ENCODE assay signal across 27 cellular contexts in the genomic region with DNA sequence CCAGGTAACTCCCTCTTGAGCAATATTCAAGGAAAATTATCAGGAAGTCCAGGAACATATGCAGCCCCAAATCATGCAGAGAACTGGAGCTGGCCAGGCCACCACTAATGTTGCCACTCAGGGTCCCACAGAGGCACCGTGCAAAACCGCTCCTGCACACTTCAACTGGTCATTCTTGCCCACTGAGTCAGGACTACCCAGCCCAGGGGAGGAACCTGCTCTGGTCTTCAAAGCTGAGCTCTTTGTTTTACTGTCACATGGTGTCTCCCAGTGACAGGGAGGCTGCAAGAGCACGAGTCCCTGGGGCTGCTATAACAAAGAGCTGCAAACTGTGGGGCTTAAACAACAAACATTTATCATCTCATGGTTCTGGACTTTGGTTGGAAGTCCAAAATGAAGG.
"Had no signal": no experiment of that assay in that cellular context is flagged by ENCODE, and none has a peak within 500 bp of the region (broad histone marks: within the 10 kb centered on the region; RNA-seq: fewer than 3 reads in every experiment).

No MANE protein-coding gene starts in this region.

- H3K27ac ChIP-seq: left lung, lower lobe of right lung, ovary, skin epidermis, stomach, testis, transverse colon, upper lobe of right lung had no signal

- DNase-seq: hypothalamus; immature natural killer cell; kidney; left colon; lower lobe of right lung; mammary epithelial cell; mesenchymal stem cell; naive B cell; natural killer cell; nephron progenitor cell; ovary; retina; right cardiac atrium; stimulated activated CD4-positive, alpha-beta T cell treated with anti-CD3 and anti-CD28 coated beads, Interleukin-12 subunit alpha, Interleukin-12 subunit beta, amount 100 ng/mL, for 4 hours; stimulated activated CD4-positive, alpha-beta T cell treated with anti-CD3 and anti-CD28 coated beads, Interleukin-15, amount 100 ng/mL, for 24 hours; stimulated activated CD4-positive, alpha-beta T cell treated with anti-CD3 and anti-CD28 coated beads, Interleukin-2, amount 100 ng/mL, for 24 hours; stimulated activated CD4-positive, alpha-beta T cell treated with anti-CD3 and anti-CD28 coated beads, Interleukin-4, amount 100 ng/mL, for 1 hour; stimulated activated naive B cell treated with anti-CD40 and anti-IgM and Interleukin-4, amounts not matched to agents 10 μg/mL and 1 μg/mL and 100 μg/mL, for 72 hours; stimulated activated naive CD8-positive, alpha-beta T cell treated with anti-CD3 and anti-CD28 coated beads, Interleukin-15, Interleukin-2, amounts not matched to agents 100 U/mL and 50 U/mL, for 24 hours; stomach; testis; thyroid gland; transverse colon; upper lobe of right lung had no signal

- ATAC-seq: left colon; left lung; lower lobe of right lung; natural killer cell; right cardiac atrium; sciatic nerve; stimulated activated naive B cell treated with anti-CD40 and anti-IgM and Interleukin-4, amounts not matched to agents 10 μg/mL and 1 μg/mL and 100 μg/mL, for 72 hours; stimulated activated naive CD8-positive, alpha-beta T cell treated with anti-CD3 and anti-CD28 coated beads, Interleukin-15, Interleukin-2, amounts not matched to agents 100 U/mL and 50 U/mL, for 24 hours; upper lobe of right lung had no signal

- H3K9me3 ChIP-seq: left lung, lower lobe of right lung, ovary, stomach, testis, thyroid gland, transverse colon, upper lobe of right lung had no signal

- H3K36me3 ChIP-seq: left lung, lower lobe of right lung, ovary, stomach, thyroid gland, transverse colon, upper lobe of right lung had no signal

- H3K4me3 ChIP-seq: left lung, lower lobe of right lung, ovary, skin epidermis, stomach, testis, thyroid gland, transverse colon, upper lobe of right lung had no signal

- H3K4me1 ChIP-seq: lower lobe of right lung, testis, upper lobe of right lung had no signal

- H3K27me3 ChIP-seq: left lung, ovary, stomach, testis, thyroid gland, transverse colon, upper lobe of right lung had no signal
